ENCODE assay signal across 8 cellular contexts in genomic region chr18:50350699-50351098, GRCh38.
"Had no signal": no experiment of that assay in that cellular context is flagged by ENCODE, and none has a peak within 500 bp of the region (broad histone marks: within the 10 kb centered on the region; RNA-seq: fewer than 3 reads in every experiment).

No MANE protein-coding gene starts in this region.

- H3K4me1 ChIP-seq: HAP-1 had no signal

- H3K4me3 ChIP-seq: GM23248, HAP-1, K562 had no signal

- H3K27ac ChIP-seq: GM23248 had no signal

- ATAC-seq: HCT116, K562 had no signal

- H3K9me3 ChIP-seq: HAP-1 had no signal

- DNase-seq: GM23248, GOT3, H7, IMR-90 had no signal

- FAIRE-seq: HTR-8/SVneo, K562 had no signal

- H3K36me3 ChIP-seq: HAP-1 had no signal
